Comparison of ENCODE assay signal across 16 cellular contexts in the genomic region with DNA sequence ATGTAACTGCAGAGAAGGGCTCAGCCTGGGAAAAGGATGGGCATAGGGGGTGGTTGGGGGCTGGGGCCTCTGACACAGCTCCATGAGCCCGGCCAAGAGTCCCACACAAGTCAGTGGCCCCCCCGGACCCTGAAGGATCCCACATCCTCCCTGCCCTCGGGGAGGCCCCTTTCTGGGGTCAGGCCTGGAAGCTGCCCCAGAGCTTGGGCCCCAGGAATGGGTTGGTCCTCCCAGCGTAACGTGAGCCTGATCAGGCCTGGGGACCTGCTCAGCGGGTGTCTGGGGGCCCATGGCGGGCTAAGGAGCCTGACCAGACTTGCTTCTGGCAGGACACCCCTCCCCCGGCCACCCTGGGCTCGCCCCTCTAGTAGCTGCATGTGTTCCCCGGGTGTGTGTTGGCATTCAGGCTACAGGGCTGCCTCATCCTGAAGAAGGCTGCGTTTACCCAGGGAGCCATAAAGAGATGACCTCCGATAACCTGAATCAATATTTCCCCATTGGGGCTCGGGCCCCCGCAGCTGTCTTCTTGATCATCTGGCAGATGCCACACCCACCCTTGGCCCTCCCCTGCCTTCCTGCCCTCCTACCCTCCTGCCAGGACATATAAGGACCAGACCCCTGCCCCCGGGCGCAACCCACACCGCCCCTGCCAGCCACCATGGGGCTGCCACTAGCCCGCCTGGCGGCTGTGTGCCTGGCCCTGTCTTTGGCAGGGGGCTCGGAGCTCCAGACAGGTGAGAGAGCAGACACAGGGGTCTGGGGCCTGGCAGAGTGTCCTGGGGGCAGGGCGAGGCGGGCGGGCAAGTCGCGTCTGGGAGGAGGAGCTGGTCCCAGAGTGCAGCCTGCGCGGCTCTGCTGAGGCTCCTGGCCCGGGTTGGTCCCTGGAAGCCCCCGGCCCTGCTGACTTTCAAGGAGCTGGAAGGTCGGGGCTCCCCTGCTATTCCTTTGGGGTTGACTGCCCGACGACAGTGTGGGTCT. TPM values are rescaled to one million over a fixed set of nuclear protein-coding genes. Genes with fewer than 3 reads are reported as not detected.
A peak's percentile ranks its signal among the peaks of the same experiment; 100 is the strongest.
DNase-seq lines count a peak whose midpoint lies in the region; ATAC-seq, FAIRE-seq and TF ChIP-seq lines count a peak whose summit lies in the region.
"Had no signal": no experiment of that assay in that cellular context is flagged by ENCODE, and none has a peak within 500 bp of the region (broad histone marks: within the 10 kb centered on the region; RNA-seq: fewer than 3 reads in every experiment).

Gene MUC2, plus strand, starts transcription at position 631 of the 978 bp plus-strand sequence.

- in situ Hi-C loops in mammary epithelial cell (cut with MboI; ENCODE audit: low sequenced_read_pairs in 2 of 2) = no loop called here

- no TSS peak for BruUV-seq in mammary epithelial cell (replicated peaks; lab: Mats Ljungman, UMichigan)
- BruUV-seq in MCF 10A (replicated peaks; lab: Mats Ljungman, UMichigan) = no TSS peak

- H3K27ac ChIP-seq in mammary epithelial cell (ENCODE audit: insufficient read depth, low read depth, low read length) = no peak within 1 kb of the TSS
- H3K27ac ChIP-seq in astrocyte (ENCODE audit: low read depth, low read length) = no peak within 1 kb of the TSS
- H3K27ac ChIP-seq in upper lobe of right lung = no peak within 1 kb of the TSS
- H3K27ac ChIP-seq: epithelial cell of prostate, skin epidermis had no signal

- ATAC-seq in upper lobe of right lung (no peak), HG03095 (IDR thresholded peaks at IDR 0.05; ENCODE audit: unreplicated experiment) (no peak), GM21423 (IDR thresholded peaks at IDR 0.05; ENCODE audit: unreplicated experiment) (no peak)

- H3K9ac ChIP-seq in mammary epithelial cell (ENCODE audit: insufficient read depth, low read length) (no peak within 1 kb of the TSS), astrocyte (ENCODE audit: low read length) (no peak within 1 kb of the TSS)

- H2AFZ ChIP-seq in mammary epithelial cell (ENCODE audit: low read depth, low read length) (peak within 1 kb of the TSS; percentile 87), astrocyte (ENCODE audit: low read depth, low read length) (peak within 1 kb of the TSS; percentile 18)

- H3K79me2 ChIP-seq in mammary epithelial cell (ENCODE audit: insufficient read depth, low read length) = no peaks in the 10 kb centered on the region
- no peaks in the 10 kb centered on the region for H3K79me2 ChIP-seq in astrocyte (ENCODE audit: insufficient read depth, low read length)

- H3K36me3 ChIP-seq in mammary epithelial cell (ENCODE audit: insufficient read depth, low read length) (no peaks in the 10 kb centered on the region), astrocyte (ENCODE audit: insufficient read depth, low read length) (no peaks in the 10 kb centered on the region), upper lobe of right lung (no peaks in the 10 kb centered on the region)

- no peak within 1 kb of the TSS for H3K27ac Mint-ChIP-seq in MCF 10A (ENCODE audit: low read depth, unreplicated experiment)
- H3K27ac Mint-ChIP-seq in astrocyte (ENCODE audit: unreplicated experiment) = no peak within 1 kb of the TSS

- H3K9me3 Mint-ChIP-seq in MCF 10A (ENCODE audit: unreplicated experiment) (no peaks in the 10 kb centered on the region), astrocyte (ENCODE audit: unreplicated experiment) (no peaks in the 10 kb centered on the region)

- dilution Hi-C loops in mammary epithelial cell (cut with HindIII; ENCODE audit: low sequenced_read_pairs) = no loop called here

- intact Hi-C loops in mammary epithelial cell (cut with micrococcal nuclease) = no loop called here
- intact Hi-C loops in MCF 10A (cut with micrococcal nuclease) = no loop called here
- intact Hi-C loops in upper lobe of right lung (cut with DNase I) = no loop called here

- FAIRE-seq in astrocyte (lab: Jason Lieb, UNC) = no peak
- FAIRE-seq: islet of Langerhans, K562 had no signal

- H3K36me3 Mint-ChIP-seq in MCF 10A (ENCODE audit: insufficient read depth, unreplicated experiment) (peaks cover 7% of the 10 kb centered on the region), astrocyte (ENCODE audit: low read depth, unreplicated experiment) (no peaks in the 10 kb centered on the region)

- TF ChIP-seq CTCF in mammary epithelial cell (conservative IDR thresholded peaks at IDR 0.05 in 1 of 2, IDR thresholded peaks at IDR 0.05 in 1 of 2; ENCODE audit: extremely low read depth in 1 of 2, insufficient read depth in 1 of 2, low read depth in 1 of 2, low read length in 2 of 2) = no peak
- TF ChIP-seq CTCF in MCF 10A (IDR thresholded peaks at IDR 0.05; ENCODE audit: unreplicated experiment) = no peak
- no peak for TF ChIP-seq CTCF in astrocyte (IDR thresholded peaks at IDR 0.05; ENCODE audit: insufficient read depth, low read depth, low read length)
- TF ChIP-seq CTCF in upper lobe of right lung (IDR thresholded peaks at IDR 0.05) = no peak

- no peaks in the 10 kb centered on the region for H4K20me1 ChIP-seq in mammary epithelial cell (ENCODE audit: insufficient read depth, low read length)
- no peaks in the 10 kb centered on the region for H4K20me1 ChIP-seq in astrocyte (ENCODE audit: insufficient read depth, low read length)

- no peaks in the 10 kb centered on the region for H3K4me1 Mint-ChIP-seq in MCF 10A (ENCODE audit: insufficient read depth, unreplicated experiment)
- peaks cover 5% of the 10 kb centered on the region for H3K4me1 Mint-ChIP-seq in astrocyte (ENCODE audit: low read depth, unreplicated experiment)

- CTCF ChIA-PET in mammary epithelial cell (lab: Charles Lee; ENCODE audit: low non-redundant PET) = no interaction called here
- CTCF ChIA-PET in MCF 10A (lab: Yijun Ruan, JAX) = interaction anchor here (0.8 kb wide), 1 partner anchor 457 kb away, joined by 3 read pairs; no protein-coding TSS in a partner anchor

- H3K9me3 ChIP-seq in mammary epithelial cell (replicated peaks; ENCODE audit: insufficient read depth, low read length) = no peaks in the 10 kb centered on the region
- H3K9me3 ChIP-seq in astrocyte (ENCODE audit: insufficient read depth, low read depth, low read length) = no peaks in the 10 kb centered on the region
- no peaks in the 10 kb centered on the region for H3K9me3 ChIP-seq in upper lobe of right lung

- 94% methylated on average over 24 of the region's 32 CpGs for WGBS in mammary epithelial cell (ENCODE audit: low coverage, missing lambda C conversion rate)

- H3K27me3 ChIP-seq in mammary epithelial cell (ENCODE audit: insufficient read depth, low read length) (no peaks in the 10 kb centered on the region), astrocyte (ENCODE audit: insufficient read depth, low read length) (no peaks in the 10 kb centered on the region), upper lobe of right lung (no peaks in the 10 kb centered on the region)

- H3K27me3 Mint-ChIP-seq in MCF 10A (ENCODE audit: insufficient read depth, unreplicated experiment) = no peaks in the 10 kb centered on the region
- peaks cover 4% of the 10 kb centered on the region for H3K27me3 Mint-ChIP-seq in astrocyte (ENCODE audit: low read depth, unreplicated experiment)

- peaks cover 13% of the 10 kb centered on the region for H3K4me1 ChIP-seq in mammary epithelial cell (ENCODE audit: insufficient read depth, low read length)
- peaks cover 20% of the 10 kb centered on the region for H3K4me1 ChIP-seq in astrocyte (ENCODE audit: insufficient read depth, low read length)
- peaks cover 17% of the 10 kb centered on the region for H3K4me1 ChIP-seq in upper lobe of right lung

- H3K4me3 Mint-ChIP-seq in MCF 10A (ENCODE audit: unreplicated experiment) (no peak within 1 kb of the TSS), astrocyte (ENCODE audit: unreplicated experiment) (no peak within 1 kb of the TSS)

- H3K4me3 ChIP-seq in mammary epithelial cell (replicated peaks in 1 of 3; ENCODE audit: insufficient read depth in 1 of 3, low read depth in 2 of 3, low read length in 3 of 3) (no peak within 1 kb of the TSS), astrocyte (ENCODE audit: insufficient read depth, low read depth, low read length) (no peak within 1 kb of the TSS), upper lobe of right lung (no peak within 1 kb of the TSS)
- H3K4me3 ChIP-seq: K562, skin epidermis had no signal

- no peak for DNase-seq in mammary epithelial cell
- DNase-seq in MCF 10A (ENCODE audit: unreplicated experiment) = no peak
- no peak for DNase-seq in astrocyte (ENCODE audit: low read depth)
- DNase-seq in mesenteric fat pad (ENCODE audit: low spot score) = peak; percentile 88
- DNase-seq in upper lobe of right lung = peak; percentile 62
- DNase-seq in NCI-H2171 (lab: John Stamatoyannopoulos, UW) = no peak
- DNase-seq: cerebellar nuclear complex, NCI-H1105, NCI-H226 had no signal

- H3K4me2 ChIP-seq in mammary epithelial cell (ENCODE audit: insufficient read depth, low read depth, low read length) (no peak within 1 kb of the TSS), astrocyte (ENCODE audit: low read length) (no peak within 1 kb of the TSS)

- POLR2A ChIA-PET in MCF 10A (lab: Yijun Ruan, JAX) = no interaction called here

RNA-seq across cellular contexts. Expression of gene MUC2, which starts in this region (rescaled TPM):
- total RNA-seq in mammary epithelial cell (not detected), MCF 10A (2022) (0.02 TPM in 2 replicates), astrocyte (not detected in 2 replicates), mesenteric fat pad (0.80 TPM), upper lobe of right lung (not detected)
- not detected for polyA plus RNA-seq in mammary epithelial cell
- not detected for polyA minus RNA-seq in mammary epithelial cell
- total RNA-seq: glomerular endothelial cell had no signal

Comparison
In these comparisons a context has a peak if more than half of its experiments do, and no peak if none do; other contexts are left out.
1. Peak in DNase-seq in mesenteric fat pad; RNA of the gene not detected or under 1 TPM.
2. Peak in DNase-seq in upper lobe of right lung; RNA of the gene not detected or under 1 TPM.